ENCODE assay signal across 8 cellular contexts in the genomic region with DNA sequence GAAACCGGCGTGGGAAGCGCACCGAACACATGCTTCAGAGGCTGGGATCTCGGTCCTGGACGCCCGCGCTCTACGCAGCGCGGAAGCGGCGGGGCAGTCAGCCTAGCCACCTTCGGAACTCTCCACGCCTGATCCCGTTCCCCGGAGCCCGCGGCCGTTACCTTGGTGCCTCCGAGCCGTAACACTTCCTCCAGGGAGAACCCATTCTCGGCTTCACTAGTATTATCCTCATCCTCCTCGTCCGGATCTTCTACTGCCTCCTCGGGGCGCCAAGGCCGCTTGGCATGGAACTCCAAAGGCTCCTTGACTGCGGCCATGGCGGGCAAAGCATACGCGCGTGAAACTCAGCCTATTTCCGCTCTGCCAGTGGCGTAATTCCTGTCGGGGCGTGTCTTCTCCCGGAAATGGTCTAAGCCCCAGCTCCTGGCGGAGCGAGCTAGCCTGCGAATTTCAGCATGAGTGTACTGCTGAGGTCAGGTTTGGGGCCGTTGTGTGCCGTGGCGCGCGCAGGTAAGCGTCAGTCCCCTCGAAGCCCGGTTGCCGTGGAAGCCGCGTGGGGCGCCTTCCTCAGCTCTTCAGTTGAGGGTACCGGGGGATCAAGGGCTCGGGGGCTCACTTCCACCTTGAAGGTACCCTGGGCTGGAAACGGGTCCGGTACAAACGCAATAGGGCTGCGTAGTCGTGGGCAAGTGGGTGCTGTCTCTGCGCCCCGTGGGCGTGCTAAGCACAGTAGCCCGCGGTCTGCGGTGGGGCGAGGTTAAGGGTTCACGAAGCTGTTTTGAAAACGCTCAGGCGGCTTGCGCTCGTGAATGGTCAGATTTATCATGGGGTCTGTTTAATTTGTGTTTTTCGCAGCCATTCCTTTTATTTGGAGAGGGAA. TPM values are rescaled to one million over a fixed set of nuclear protein-coding genes. Genes with fewer than 3 reads are reported as not detected.
DNase-seq lines count a peak whose midpoint lies in the region; ATAC-seq and TF ChIP-seq lines count a peak whose summit lies in the region.

CEBPZ (minus strand) TSS at position 346 of the 880 bp plus-strand sequence; CDS start at position 317, 29 bp downstream.
NDUFAF7 (plus strand) TSS at position 408 of the 880 bp plus-strand sequence; CDS start at position 456, 48 bp downstream.

- no peak within 1 kb of the TSS for H3K4me3 Mint-ChIP-seq in neural progenitor cell

- H2AFZ ChIP-seq in neural progenitor cell (replicated peaks), result peak within 1 kb of the TSS; percentile 91

- peaks cover 22% of the 10 kb centered on the region for H3F3A ChIP-seq in neural progenitor cell (ENCODE audit: low read depth)

- H3K27me3 ChIP-seq in foreskin keratinocyte (no peaks in the 10 kb centered on the region), neural progenitor cell (no peaks in the 10 kb centered on the region)

- H3K4me2 ChIP-seq in neural progenitor cell, result peak within 1 kb of the TSS; percentile 83

- H3K9me3 ChIP-seq in neural progenitor cell (ENCODE audit: low read depth), result no peaks in the 10 kb centered on the region

- peaks cover 94% of the 10 kb centered on the region for H3K79me2 ChIP-seq in neural progenitor cell (ENCODE audit: low read depth)

- H3K27me3 Mint-ChIP-seq in neural progenitor cell (ENCODE audit: insufficient read depth, low read depth), result no peaks in the 10 kb centered on the region

- H3K4me3 ChIP-seq in LNCaP clone FGC (ENCODE audit: low read depth, low read length) (peak within 1 kb of the TSS; percentile 75), neural progenitor cell (peak within 1 kb of the TSS; percentile 90)

- H3K27ac Mint-ChIP-seq in neural progenitor cell, result no peak within 1 kb of the TSS

- no peaks in the 10 kb centered on the region for H3K9me3 Mint-ChIP-seq in neural progenitor cell

- peaks cover 11% of the 10 kb centered on the region for H3K36me3 Mint-ChIP-seq in neural progenitor cell

- H3K4me1 Mint-ChIP-seq in neural progenitor cell, result peaks cover 6% of the 10 kb centered on the region

- ATAC-seq in foreskin keratinocyte, result peak; percentile 96

- peak; percentile 98 for TF ChIP-seq POLR2A in Raji (IDR thresholded peaks at IDR 0.05; ENCODE audit: insufficient read depth, low read depth, low read length)

- DNase-seq in ELF-1 (ENCODE audit: low read depth, low spot score) (peak; percentile 87), H4 (ENCODE audit: low spot score) (peak; percentile 62), LNCaP clone FGC (ENCODE audit: low read depth) (peak; percentile 78), foreskin keratinocyte (peak; percentile 84 to 90), neural progenitor cell (ENCODE audit: low spot score) (peak; percentile 90), stromal cell of bone marrow (ENCODE audit: low read depth) (peak; percentile 91)
- peak; percentile 82 for DNase-seq in activated effector memory CD4-positive, alpha-beta T cell treated with Interleukin-2 at 50 U/mL for 16 hours

- TF ChIP-seq CTCF in LNCaP clone FGC (IDR thresholded peaks at IDR 0.05; ENCODE audit: control insufficient read depth, extremely low read depth, insufficient read depth), result no peak
- TF ChIP-seq CTCF in foreskin keratinocyte (conservative IDR thresholded peaks at IDR 0.05), result peak; percentile 15
- TF ChIP-seq CTCF in neural progenitor cell (IDR thresholded peaks at IDR 0.05), result no peak

- H4K20me1 ChIP-seq in neural progenitor cell (ENCODE audit: low read depth), result peaks cover 23% of the 10 kb centered on the region

- H3K4me1 ChIP-seq in foreskin keratinocyte, result peaks cover 6% of the 10 kb centered on the region
- peaks cover 20% of the 10 kb centered on the region for H3K4me1 ChIP-seq in neural progenitor cell

- H3K36me3 ChIP-seq in neural progenitor cell, result peaks cover 4% of the 10 kb centered on the region

- peak within 1 kb of the TSS; percentile 82 for H3K9ac ChIP-seq in neural progenitor cell

- H3K27ac ChIP-seq in foreskin keratinocyte (peak within 1 kb of the TSS; percentile 73), neural progenitor cell (peak within 1 kb of the TSS; percentile 27)

RNA-seq across cellular contexts. Expression of gene CEBPZ, which starts in this region (rescaled TPM):
- 9.1 and 15.6 TPM in 2 replicates for total RNA-seq in H4 (2014; rRNA removed; shearing (Covaris generic))
- total RNA-seq in foreskin keratinocyte, result 58.3 and 65.0 TPM in 2 replicates
- polyA plus RNA-seq in foreskin keratinocyte, result 50.2 and 56.3 TPM in 2 replicates
- 56.5 and 86.6 TPM in 2 replicates for total RNA-seq in neural progenitor cell (ENCODE audit: low replicate concordance)

RNA-seq across cellular contexts. Expression of gene NDUFAF7, which starts in this region (rescaled TPM):
- 2.7 and 2.9 TPM in 2 replicates for total RNA-seq in H4 (2014; rRNA removed; shearing (Covaris generic))
- total RNA-seq in foreskin keratinocyte (11.7 and 12.0 TPM in 2 replicates), neural progenitor cell (ENCODE audit: low replicate concordance) (28.3 and 47.4 TPM in 2 replicates)
- 7.4 and 8.7 TPM in 2 replicates for polyA plus RNA-seq in foreskin keratinocyte

Comparison
In these comparisons a context has a peak if more than half of its experiments do, and no peak if none do; other contexts are left out.
1. Peak in every context shown above with its lines: DNase-seq, ATAC-seq, H3K4me3 ChIP-seq and H3K27ac ChIP-seq.